In genomic region chr10:80498833-80499671, GRCh38 we compare ENCODE assay signal across 8 cellular contexts. TPM values are rescaled to one million over a fixed set of nuclear protein-coding genes. Genes with fewer than 3 reads are reported as not detected.
DNase-seq lines count a peak whose midpoint lies in the region; ATAC-seq and TF ChIP-seq lines count a peak whose summit lies in the region.

No MANE protein-coding gene starts in this region.

- ATAC-seq in HG03045 (IDR thresholded peaks at IDR 0.05; ENCODE audit: unreplicated experiment) (no peak), GM18498 (IDR thresholded peaks at IDR 0.05; ENCODE audit: unreplicated experiment) (no peak)

- DNase-seq in NCI-H82 (lab: John Stamatoyannopoulos, UW) (peak; percentile 60), NCI-H82 treated with DMSO at 0.1 percent for 48 hours (lab: John Stamatoyannopoulos, UW; ENCODE audit: unreplicated experiment) (no peak), SW 1271 (lab: John Stamatoyannopoulos, UW) (peak; percentile 10 to 68), ascending aorta (ENCODE audit: low spot score in 2 of 2) (peak; percentile 78 to 95), hepatic stellate cell (ENCODE audit: low spot score) (peak; percentile 93), retinal pigment epithelial cell (ENCODE audit: low read depth) (peak; percentile 95)

- TF ChIP-seq CTCF in ascending aorta (IDR thresholded peaks at IDR 0.05) (no peak), retinal pigment epithelial cell (conservative IDR thresholded peaks at IDR 0.05; ENCODE audit: low read depth, low read length) (no peak)

- intact Hi-C loops in ascending aorta (cut with DNase I): no loop called here

- no peaks in the 10 kb centered on the region for H3K27me3 ChIP-seq in ascending aorta

- peaks cover 0 to 9% of the 10 kb centered on the region in 2 donors for H3K9me3 ChIP-seq in ascending aorta

- H3K4me1 ChIP-seq in ascending aorta: peaks cover 8 to 44% of the 10 kb centered on the region in 2 donors

- H3K27ac ChIP-seq in ascending aorta: peak overlapping the region; percentile 52 to 75

- H3K4me3 ChIP-seq in ascending aorta (no peak overlapping the region), retinal pigment epithelial cell (ENCODE audit: low read length) (no peak overlapping the region)

- H3K36me3 ChIP-seq in ascending aorta: no peaks in the 10 kb centered on the region

RNA-seq across cellular contexts. Expression of gene SH2D4B, which starts 38.6 kb away (rescaled TPM):
- total RNA-seq in ascending aorta: not detected

RNA-seq across cellular contexts. Expression of gene TSPAN14, which starts 44.9 kb away (rescaled TPM):
- total RNA-seq in ascending aorta: 161 TPM
